In genomic region chr20:31678389-31679356, GRCh38 we compare ENCODE assay signal across 1 cellular context.
TF ChIP-seq lines count a peak whose summit lies in the region.

No MANE protein-coding gene starts in this region.

TF ChIP-seq in K562, 482 proteins besides CTCF, POLR2A, EP300 and RAD21 (continued from another document and continues in another):
- TF ChIP-seq ZBTB9 (CRISPR knock-in tag; IDR thresholded peaks at IDR 0.05) (0 out of 2 replicates have a peak, but pooled peaks have one; percentile 35), MECOM (CRISPR knock-in tag; IDR thresholded peaks at IDR 0.05) (0 out of 2 replicates have a peak, but pooled peaks have one; percentile 27), THAP7 (CRISPR knock-in tag; IDR thresholded peaks at IDR 0.05) (peak; percentile 35; the same call in 1 of the 2 replicates), WHSC1 (IDR thresholded peaks at IDR 0.05; ENCODE audit: low read length) (peak; percentile 62), EP400 (IDR thresholded peaks at IDR 0.05) (no peak), ZNF444 (CRISPR knock-in tag; IDR thresholded peaks at IDR 0.05) (0 out of 2 replicates have a peak, but pooled peaks have one; percentile 18), IRF1 (CRISPR knock-in tag; IDR thresholded peaks at IDR 0.05; ENCODE audit: borderline replicate concordance) (no peak), ZNF76 (CRISPR knock-in tag; IDR thresholded peaks at IDR 0.05; ENCODE audit: borderline replicate concordance) (0 out of 2 replicates have a peak, but pooled peaks have one; percentile 16), ATF7 (IDR thresholded peaks at IDR 0.05) (no peak), CBFA2T3 (IDR thresholded peaks at IDR 0.05) (no peak), CREM (IDR thresholded peaks at IDR 0.05; ENCODE audit: low read depth) (no peak), HMG20A (CRISPR knock-in tag; conservative IDR thresholded peaks at IDR 0.05) (no peak), ILK (tag; IDR thresholded peaks at IDR 0.05; ENCODE audit: borderline replicate concordance, low read depth) (no peak), ZSCAN32 (CRISPR knock-in tag; IDR thresholded peaks at IDR 0.05) (0 out of 2 replicates have a peak, but pooled peaks have one; percentile 50), PHB (CRISPR knock-in tag; IDR thresholded peaks at IDR 0.05) (no peak), TEAD2 (tag; IDR thresholded peaks at IDR 0.05) (0 out of 2 replicates have a peak, but pooled peaks have one; percentile 14), NR4A1 (CRISPR knock-in tag; IDR thresholded peaks at IDR 0.05) (no peak), NR4A1 (tag; IDR thresholded peaks at IDR 0.05) (peak; percentile 12; the same call in 1 of the 2 replicates), FOXK1 (CRISPR knock-in tag; IDR thresholded peaks at IDR 0.05; ENCODE audit: borderline replicate concordance) (no peak), TRIM25 (IDR thresholded peaks at IDR 0.05; ENCODE audit: borderline replicate concordance) (no peak), SRF (CRISPR knock-in tag; IDR thresholded peaks at IDR 0.05) (no peak), TEAD4 (IDR thresholded peaks at IDR 0.05; ENCODE audit: low read length) (peak; percentile 34; the same call in 1 of the 2 replicates), TEAD4 (CRISPR knock-in tag; IDR thresholded peaks at IDR 0.05; ENCODE audit: borderline replicate concordance) (0 out of 2 replicates have a peak, but pooled peaks have one; percentile 20), KLF10 (CRISPR knock-in tag; IDR thresholded peaks at IDR 0.05) (no peak), PTBP1 (IDR thresholded peaks at IDR 0.05; ENCODE audit: low read depth, low read length) (no peak), SNAPC5 (CRISPR knock-in tag; IDR thresholded peaks at IDR 0.05) (no peak), CBX2 (IDR thresholded peaks at IDR 0.05; ENCODE audit: insufficient read depth, low read length, poor library complexity, severe bottlenecking) (no peak), HNRNPLL (IDR thresholded peaks at IDR 0.05; ENCODE audit: low read depth, low read length, poor library complexity, severe bottlenecking) (no peak), SMAD4 (CRISPR knock-in tag; conservative IDR thresholded peaks at IDR 0.05) (0 out of 2 replicates have a peak, but pooled peaks have one; percentile 20), CEBPB (tag; IDR thresholded peaks at IDR 0.05) (no peak), TOE1 (IDR thresholded peaks at IDR 0.05; ENCODE audit: borderline replicate concordance) (no peak), TOE1 (CRISPR knock-in tag; IDR thresholded peaks at IDR 0.05; ENCODE audit: borderline replicate concordance, low read depth) (no peak), REST (CRISPR knock-in tag; IDR thresholded peaks at IDR 0.05; ENCODE audit: low read depth) (0 out of 2 replicates have a peak, but pooled peaks have one; percentile 16), THRAP3 (IDR thresholded peaks at IDR 0.05; ENCODE audit: borderline replicate concordance) (no peak), ZBTB40 (IDR thresholded peaks at IDR 0.05) (no peak), ZBTB40 (CRISPR knock-in tag; IDR thresholded peaks at IDR 0.05) (no peak), U2AF2 (optimal IDR thresholded peaks at IDR 0.05; ENCODE audit: low read depth, low read length) (no peak), CREB5 (CRISPR knock-in tag; IDR thresholded peaks at IDR 0.05) (no peak), HBP1 (CRISPR knock-in tag; IDR thresholded peaks at IDR 0.05) (0 out of 2 replicates have a peak, but pooled peaks have one; percentile 58), TGIF2 (CRISPR knock-in tag; IDR thresholded peaks at IDR 0.05) (0 out of 2 replicates have a peak, but pooled peaks have one; percentile 22), FOXA3 (CRISPR knock-in tag; conservative IDR thresholded peaks at IDR 0.05 in 1 of 2, IDR thresholded peaks at IDR 0.05 in 1 of 2) (0 out of 4 replicates have a peak, but pooled peaks of 1 of the 2 experiments have one; percentile 6), ESRRB (CRISPR knock-in tag; IDR thresholded peaks at IDR 0.05; ENCODE audit: borderline replicate concordance) (no peak), NFIX (CRISPR knock-in tag; IDR thresholded peaks at IDR 0.05; ENCODE audit: low read depth) (no peak), EWSR1 (IDR thresholded peaks at IDR 0.05; ENCODE audit: borderline replicate concordance, low read depth, partially characterized antibody) (no peak)
